1 cellular context compared by ENCODE assay signal in the genomic region with DNA sequence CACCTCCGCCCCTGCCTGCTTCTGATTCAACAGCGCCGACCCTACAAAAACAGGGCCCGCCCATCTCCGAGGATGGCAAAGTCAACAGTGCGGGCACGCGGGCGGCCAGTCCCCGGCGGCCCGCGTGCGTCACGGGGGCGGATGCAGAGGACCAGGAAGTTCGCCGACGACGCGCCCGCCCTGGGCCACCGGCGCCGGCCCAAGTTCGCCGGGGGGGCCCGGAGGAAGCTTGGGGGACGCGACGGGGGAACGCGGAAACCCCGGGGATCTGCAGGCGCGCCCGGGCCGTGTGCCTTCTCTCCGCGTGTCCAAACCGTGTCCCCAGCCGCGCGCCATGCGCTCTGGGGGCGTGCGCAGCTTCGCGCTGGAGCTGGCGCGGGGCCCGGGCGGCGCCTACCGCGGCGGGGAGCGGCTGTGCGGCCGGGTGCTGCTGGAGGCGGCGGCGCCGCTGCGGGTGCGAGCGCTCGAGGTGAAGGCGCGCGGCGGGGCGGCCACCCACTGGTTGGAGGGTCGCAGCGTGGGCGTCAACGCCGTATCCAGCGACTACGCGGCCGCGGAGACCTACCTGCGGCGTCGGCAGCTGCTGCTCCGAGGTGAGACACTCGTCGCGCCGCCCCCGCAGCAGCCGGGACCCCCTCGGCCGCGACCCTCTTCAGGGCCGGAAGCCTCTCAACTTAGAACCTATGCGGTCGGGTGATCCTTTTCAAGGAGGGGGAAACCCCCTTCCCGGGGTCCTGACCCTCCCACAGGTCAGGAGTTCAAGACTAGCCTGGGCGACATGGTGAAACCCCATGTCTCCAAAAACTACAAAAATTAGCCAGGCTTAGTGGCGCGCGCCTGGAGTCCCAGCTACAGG.
TF ChIP-seq lines count a peak whose summit lies in the region.

No MANE protein-coding gene starts in this region.

TF ChIP-seq in WTC11, 78 proteins besides CTCF, POLR2A, EP300 and RAD21 (continued from another document and continues in another):
- TF ChIP-seq, protein P1, sequence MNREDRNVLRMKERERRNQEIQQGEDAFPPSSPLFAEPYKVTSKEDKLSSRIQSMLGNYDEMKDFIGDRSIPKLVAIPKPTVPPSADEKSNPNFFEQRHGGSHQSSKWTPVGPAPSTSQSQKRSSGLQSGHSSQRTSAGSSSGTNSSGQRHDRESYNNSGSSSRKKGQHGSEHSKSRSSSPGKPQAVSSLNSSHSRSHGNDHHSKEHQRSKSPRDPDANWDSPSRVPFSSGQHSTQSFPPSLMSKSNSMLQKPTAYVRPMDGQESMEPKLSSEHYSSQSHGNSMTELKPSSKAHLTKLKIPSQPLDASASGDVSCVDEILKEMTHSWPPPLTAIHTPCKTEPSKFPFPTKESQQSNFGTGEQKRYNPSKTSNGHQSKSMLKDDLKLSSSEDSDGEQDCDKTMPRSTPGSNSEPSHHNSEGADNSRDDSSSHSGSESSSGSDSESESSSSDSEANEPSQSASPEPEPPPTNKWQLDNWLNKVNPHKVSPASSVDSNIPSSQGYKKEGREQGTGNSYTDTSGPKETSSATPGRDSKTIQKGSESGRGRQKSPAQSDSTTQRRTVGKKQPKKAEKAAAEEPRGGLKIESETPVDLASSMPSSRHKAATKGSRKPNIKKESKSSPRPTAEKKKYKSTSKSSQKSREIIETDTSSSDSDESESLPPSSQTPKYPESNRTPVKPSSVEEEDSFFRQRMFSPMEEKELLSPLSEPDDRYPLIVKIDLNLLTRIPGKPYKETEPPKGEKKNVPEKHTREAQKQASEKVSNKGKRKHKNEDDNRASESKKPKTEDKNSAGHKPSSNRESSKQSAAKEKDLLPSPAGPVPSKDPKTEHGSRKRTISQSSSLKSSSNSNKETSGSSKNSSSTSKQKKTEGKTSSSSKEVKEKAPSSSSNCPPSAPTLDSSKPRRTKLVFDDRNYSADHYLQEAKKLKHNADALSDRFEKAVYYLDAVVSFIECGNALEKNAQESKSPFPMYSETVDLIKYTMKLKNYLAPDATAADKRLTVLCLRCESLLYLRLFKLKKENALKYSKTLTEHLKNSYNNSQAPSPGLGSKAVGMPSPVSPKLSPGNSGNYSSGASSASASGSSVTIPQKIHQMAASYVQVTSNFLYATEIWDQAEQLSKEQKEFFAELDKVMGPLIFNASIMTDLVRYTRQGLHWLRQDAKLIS (CRISPR knock-in tag; IDR thresholded peaks at IDR 0.05; ENCODE audit: borderline replicate concordance), result no peak
- TF ChIP-seq, protein P2, sequence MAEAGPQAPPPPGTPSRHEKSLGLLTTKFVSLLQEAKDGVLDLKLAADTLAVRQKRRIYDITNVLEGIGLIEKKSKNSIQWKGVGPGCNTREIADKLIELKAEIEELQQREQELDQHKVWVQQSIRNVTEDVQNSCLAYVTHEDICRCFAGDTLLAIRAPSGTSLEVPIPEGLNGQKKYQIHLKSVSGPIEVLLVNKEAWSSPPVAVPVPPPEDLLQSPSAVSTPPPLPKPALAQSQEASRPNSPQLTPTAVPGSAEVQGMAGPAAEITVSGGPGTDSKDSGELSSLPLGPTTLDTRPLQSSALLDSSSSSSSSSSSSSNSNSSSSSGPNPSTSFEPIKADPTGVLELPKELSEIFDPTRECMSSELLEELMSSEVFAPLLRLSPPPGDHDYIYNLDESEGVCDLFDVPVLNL (CRISPR knock-in tag; IDR thresholded peaks at IDR 0.05; ENCODE audit: borderline replicate concordance, low read depth), result no peak; the same call in 1 of the 2 replicates
- TF ChIP-seq, protein P3, sequence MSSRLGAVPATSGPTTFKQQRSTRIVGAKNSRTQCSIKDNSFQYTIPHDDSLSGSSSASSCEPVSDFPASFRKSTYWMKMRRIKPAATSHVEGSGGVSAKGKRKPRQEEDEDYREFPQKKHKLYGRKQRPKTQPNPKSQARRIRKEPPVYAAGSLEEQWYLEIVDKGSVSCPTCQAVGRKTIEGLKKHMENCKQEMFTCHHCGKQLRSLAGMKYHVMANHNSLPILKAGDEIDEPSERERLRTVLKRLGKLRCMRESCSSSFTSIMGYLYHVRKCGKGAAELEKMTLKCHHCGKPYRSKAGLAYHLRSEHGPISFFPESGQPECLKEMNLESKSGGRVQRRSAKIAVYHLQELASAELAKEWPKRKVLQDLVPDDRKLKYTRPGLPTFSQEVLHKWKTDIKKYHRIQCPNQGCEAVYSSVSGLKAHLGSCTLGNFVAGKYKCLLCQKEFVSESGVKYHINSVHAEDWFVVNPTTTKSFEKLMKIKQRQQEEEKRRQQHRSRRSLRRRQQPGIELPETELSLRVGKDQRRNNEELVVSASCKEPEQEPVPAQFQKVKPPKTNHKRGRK (CRISPR knock-in tag; IDR thresholded peaks at IDR 0.05; ENCODE audit: borderline replicate concordance), result no peak
- TF ChIP-seq, protein P4, sequence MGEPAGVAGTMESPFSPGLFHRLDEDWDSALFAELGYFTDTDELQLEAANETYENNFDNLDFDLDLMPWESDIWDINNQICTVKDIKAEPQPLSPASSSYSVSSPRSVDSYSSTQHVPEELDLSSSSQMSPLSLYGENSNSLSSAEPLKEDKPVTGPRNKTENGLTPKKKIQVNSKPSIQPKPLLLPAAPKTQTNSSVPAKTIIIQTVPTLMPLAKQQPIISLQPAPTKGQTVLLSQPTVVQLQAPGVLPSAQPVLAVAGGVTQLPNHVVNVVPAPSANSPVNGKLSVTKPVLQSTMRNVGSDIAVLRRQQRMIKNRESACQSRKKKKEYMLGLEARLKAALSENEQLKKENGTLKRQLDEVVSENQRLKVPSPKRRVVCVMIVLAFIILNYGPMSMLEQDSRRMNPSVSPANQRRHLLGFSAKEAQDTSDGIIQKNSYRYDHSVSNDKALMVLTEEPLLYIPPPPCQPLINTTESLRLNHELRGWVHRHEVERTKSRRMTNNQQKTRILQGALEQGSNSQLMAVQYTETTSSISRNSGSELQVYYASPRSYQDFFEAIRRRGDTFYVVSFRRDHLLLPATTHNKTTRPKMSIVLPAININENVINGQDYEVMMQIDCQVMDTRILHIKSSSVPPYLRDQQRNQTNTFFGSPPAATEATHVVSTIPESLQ (CRISPR knock-in tag; IDR thresholded peaks at IDR 0.05), result no peak
- TF ChIP-seq CREB1 (CRISPR knock-in tag; IDR thresholded peaks at IDR 0.05) (no peak), RORB (CRISPR knock-in tag; IDR thresholded peaks at IDR 0.05) (no peak), ZNF423 (CRISPR knock-in tag; IDR thresholded peaks at IDR 0.05) (0 out of 2 replicates have a peak, but pooled peaks have one; percentile 23), GTF2I (CRISPR knock-in tag; conservative IDR thresholded peaks at IDR 0.05) (no peak), ZNF138 (CRISPR knock-in tag; conservative IDR thresholded peaks at IDR 0.05) (no peak), ZNF219 (CRISPR knock-in tag; IDR thresholded peaks at IDR 0.05; ENCODE audit: borderline replicate concordance) (peak; percentile 55; the same call in 1 of the 2 replicates), ZNF263 (CRISPR knock-in tag; IDR thresholded peaks at IDR 0.05; ENCODE audit: low read depth) (no peak), OVOL2 (CRISPR knock-in tag; IDR thresholded peaks at IDR 0.05; ENCODE audit: borderline replicate concordance) (no peak), HMGA2 (CRISPR knock-in tag; IDR thresholded peaks at IDR 0.05) (no peak), ZNF416 (CRISPR knock-in tag; IDR thresholded peaks at IDR 0.05) (0 out of 2 replicates have a peak, but pooled peaks have one; percentile 6), ZNF671 (CRISPR knock-in tag; IDR thresholded peaks at IDR 0.05) (no peak), SMAD3 (CRISPR knock-in tag; IDR thresholded peaks at IDR 0.05; ENCODE audit: borderline replicate concordance) (peak; percentile 64; the same call in 1 of the 2 replicates), NR3C1 (CRISPR knock-in tag; conservative IDR thresholded peaks at IDR 0.05; ENCODE audit: low read depth) (no peak), SOX15 (CRISPR knock-in tag; IDR thresholded peaks at IDR 0.05) (no peak), SP1 (CRISPR knock-in tag; conservative IDR thresholded peaks at IDR 0.05) (peak; percentile 60), ATF1 (CRISPR knock-in tag; IDR thresholded peaks at IDR 0.05) (no peak), TCF7 (CRISPR knock-in tag; IDR thresholded peaks at IDR 0.05; ENCODE audit: low read depth) (no peak), ZNF317 (CRISPR knock-in tag; IDR thresholded peaks at IDR 0.05; ENCODE audit: borderline replicate concordance, low read depth) (no peak)
- TF ChIP-seq, protein P5, sequence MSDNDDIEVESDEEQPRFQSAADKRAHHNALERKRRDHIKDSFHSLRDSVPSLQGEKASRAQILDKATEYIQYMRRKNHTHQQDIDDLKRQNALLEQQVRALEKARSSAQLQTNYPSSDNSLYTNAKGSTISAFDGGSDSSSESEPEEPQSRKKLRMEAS (CRISPR knock-in tag; IDR thresholded peaks at IDR 0.05), result peak; percentile 85; the same call in 1 of the 2 replicates
- TF ChIP-seq, protein P6, sequence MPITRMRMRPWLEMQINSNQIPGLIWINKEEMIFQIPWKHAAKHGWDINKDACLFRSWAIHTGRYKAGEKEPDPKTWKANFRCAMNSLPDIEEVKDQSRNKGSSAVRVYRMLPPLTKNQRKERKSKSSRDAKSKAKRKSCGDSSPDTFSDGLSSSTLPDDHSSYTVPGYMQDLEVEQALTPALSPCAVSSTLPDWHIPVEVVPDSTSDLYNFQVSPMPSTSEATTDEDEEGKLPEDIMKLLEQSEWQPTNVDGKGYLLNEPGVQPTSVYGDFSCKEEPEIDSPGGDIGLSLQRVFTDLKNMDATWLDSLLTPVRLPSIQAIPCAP (CRISPR knock-in tag; IDR thresholded peaks at IDR 0.05), result no peak
- TF ChIP-seq, protein P7, sequence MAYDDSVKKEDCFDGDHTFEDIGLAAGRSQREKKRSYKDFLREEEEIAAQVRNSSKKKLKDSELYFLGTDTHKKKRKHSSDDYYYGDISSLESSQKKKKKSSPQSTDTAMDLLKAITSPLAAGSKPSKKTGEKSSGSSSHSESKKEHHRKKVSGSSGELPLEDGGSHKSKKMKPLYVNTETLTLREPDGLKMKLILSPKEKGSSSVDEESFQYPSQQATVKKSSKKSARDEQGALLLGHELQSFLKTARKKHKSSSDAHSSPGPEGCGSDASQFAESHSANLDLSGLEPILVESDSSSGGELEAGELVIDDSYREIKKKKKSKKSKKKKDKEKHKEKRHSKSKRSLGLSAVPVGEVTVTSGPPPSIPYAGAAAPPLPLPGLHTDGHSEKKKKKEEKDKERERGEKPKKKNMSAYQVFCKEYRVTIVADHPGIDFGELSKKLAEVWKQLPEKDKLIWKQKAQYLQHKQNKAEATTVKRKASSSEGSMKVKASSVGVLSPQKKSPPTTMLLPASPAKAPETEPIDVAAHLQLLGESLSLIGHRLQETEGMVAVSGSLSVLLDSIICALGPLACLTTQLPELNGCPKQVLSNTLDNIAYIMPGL (CRISPR knock-in tag; IDR thresholded peaks at IDR 0.05), result peak; percentile 40; the same call in 1 of the 2 replicates
- TF ChIP-seq, protein P8, sequence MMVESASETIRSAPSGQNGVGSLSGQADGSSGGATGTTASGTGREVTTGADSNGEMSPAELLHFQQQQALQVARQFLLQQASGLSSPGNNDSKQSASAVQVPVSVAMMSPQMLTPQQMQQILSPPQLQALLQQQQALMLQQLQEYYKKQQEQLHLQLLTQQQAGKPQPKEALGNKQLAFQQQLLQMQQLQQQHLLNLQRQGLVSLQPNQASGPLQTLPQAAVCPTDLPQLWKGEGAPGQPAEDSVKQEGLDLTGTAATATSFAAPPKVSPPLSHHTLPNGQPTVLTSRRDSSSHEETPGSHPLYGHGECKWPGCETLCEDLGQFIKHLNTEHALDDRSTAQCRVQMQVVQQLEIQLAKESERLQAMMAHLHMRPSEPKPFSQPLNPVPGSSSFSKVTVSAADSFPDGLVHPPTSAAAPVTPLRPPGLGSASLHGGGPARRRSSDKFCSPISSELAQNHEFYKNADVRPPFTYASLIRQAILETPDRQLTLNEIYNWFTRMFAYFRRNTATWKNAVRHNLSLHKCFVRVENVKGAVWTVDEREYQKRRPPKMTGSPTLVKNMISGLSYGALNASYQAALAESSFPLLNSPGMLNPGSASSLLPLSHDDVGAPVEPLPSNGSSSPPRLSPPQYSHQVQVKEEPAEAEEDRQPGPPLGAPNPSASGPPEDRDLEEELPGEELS (CRISPR knock-in tag; IDR thresholded peaks at IDR 0.05), result peak; percentile 70
- TF ChIP-seq, protein P9, sequence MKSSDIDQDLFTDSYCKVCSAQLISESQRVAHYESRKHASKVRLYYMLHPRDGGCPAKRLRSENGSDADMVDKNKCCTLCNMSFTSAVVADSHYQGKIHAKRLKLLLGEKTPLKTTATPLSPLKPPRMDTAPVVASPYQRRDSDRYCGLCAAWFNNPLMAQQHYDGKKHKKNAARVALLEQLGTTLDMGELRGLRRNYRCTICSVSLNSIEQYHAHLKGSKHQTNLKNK (CRISPR knock-in tag; IDR thresholded peaks at IDR 0.05), result no peak
- TF ChIP-seq, protein P10, sequence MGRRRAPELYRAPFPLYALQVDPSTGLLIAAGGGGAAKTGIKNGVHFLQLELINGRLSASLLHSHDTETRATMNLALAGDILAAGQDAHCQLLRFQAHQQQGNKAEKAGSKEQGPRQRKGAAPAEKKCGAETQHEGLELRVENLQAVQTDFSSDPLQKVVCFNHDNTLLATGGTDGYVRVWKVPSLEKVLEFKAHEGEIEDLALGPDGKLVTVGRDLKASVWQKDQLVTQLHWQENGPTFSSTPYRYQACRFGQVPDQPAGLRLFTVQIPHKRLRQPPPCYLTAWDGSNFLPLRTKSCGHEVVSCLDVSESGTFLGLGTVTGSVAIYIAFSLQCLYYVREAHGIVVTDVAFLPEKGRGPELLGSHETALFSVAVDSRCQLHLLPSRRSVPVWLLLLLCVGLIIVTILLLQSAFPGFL (CRISPR knock-in tag; IDR thresholded peaks at IDR 0.05; ENCODE audit: borderline replicate concordance), result 0 out of 2 replicates have a peak, but pooled peaks have one; percentile 34
- TF ChIP-seq, protein P11, sequence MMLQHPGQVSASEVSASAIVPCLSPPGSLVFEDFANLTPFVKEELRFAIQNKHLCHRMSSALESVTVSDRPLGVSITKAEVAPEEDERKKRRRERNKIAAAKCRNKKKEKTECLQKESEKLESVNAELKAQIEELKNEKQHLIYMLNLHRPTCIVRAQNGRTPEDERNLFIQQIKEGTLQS (CRISPR knock-in tag; conservative IDR thresholded peaks at IDR 0.05), result no peak
- TF ChIP-seq, protein P12, sequence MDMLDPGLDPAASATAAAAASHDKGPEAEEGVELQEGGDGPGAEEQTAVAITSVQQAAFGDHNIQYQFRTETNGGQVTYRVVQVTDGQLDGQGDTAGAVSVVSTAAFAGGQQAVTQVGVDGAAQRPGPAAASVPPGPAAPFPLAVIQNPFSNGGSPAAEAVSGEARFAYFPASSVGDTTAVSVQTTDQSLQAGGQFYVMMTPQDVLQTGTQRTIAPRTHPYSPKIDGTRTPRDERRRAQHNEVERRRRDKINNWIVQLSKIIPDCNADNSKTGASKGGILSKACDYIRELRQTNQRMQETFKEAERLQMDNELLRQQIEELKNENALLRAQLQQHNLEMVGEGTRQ (CRISPR knock-in tag; IDR thresholded peaks at IDR 0.05), result peak; percentile 56
- TF ChIP-seq, protein P13, sequence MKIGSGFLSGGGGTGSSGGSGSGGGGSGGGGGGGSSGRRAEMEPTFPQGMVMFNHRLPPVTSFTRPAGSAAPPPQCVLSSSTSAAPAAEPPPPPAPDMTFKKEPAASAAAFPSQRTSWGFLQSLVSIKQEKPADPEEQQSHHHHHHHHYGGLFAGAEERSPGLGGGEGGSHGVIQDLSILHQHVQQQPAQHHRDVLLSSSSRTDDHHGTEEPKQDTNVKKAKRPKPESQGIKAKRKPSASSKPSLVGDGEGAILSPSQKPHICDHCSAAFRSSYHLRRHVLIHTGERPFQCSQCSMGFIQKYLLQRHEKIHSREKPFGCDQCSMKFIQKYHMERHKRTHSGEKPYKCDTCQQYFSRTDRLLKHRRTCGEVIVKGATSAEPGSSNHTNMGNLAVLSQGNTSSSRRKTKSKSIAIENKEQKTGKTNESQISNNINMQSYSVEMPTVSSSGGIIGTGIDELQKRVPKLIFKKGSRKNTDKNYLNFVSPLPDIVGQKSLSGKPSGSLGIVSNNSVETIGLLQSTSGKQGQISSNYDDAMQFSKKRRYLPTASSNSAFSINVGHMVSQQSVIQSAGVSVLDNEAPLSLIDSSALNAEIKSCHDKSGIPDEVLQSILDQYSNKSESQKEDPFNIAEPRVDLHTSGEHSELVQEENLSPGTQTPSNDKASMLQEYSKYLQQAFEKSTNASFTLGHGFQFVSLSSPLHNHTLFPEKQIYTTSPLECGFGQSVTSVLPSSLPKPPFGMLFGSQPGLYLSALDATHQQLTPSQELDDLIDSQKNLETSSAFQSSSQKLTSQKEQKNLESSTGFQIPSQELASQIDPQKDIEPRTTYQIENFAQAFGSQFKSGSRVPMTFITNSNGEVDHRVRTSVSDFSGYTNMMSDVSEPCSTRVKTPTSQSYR (CRISPR knock-in tag; IDR thresholded peaks at IDR 0.05), result no peak
